Comparison of ENCODE assay signal across 1 cellular context in genomic region chr9:121294181-121294743, GRCh38.
TF ChIP-seq lines count a peak whose summit lies in the region.

No MANE protein-coding gene starts in this region.

TF ChIP-seq in H1, 55 proteins besides CTCF, POLR2A, EP300 and RAD21:
- TF ChIP-seq JUND (IDR thresholded peaks at IDR 0.05; ENCODE audit: low read length) (no peak), TEAD4 (IDR thresholded peaks at IDR 0.05; ENCODE audit: low read depth, low read length) (no peak), GTF2F1 (IDR thresholded peaks at IDR 0.05; ENCODE audit: borderline replicate concordance, low read depth, low read length) (no peak), YY1 (IDR thresholded peaks at IDR 0.05; ENCODE audit: low read depth, low read length) (no peak), CTBP2 (IDR thresholded peaks at IDR 0.05; ENCODE audit: borderline replicate concordance, insufficient read depth, insufficient read length, low read length) (no peak)
